13 cellular contexts compared by ENCODE assay signal in the genomic region with DNA sequence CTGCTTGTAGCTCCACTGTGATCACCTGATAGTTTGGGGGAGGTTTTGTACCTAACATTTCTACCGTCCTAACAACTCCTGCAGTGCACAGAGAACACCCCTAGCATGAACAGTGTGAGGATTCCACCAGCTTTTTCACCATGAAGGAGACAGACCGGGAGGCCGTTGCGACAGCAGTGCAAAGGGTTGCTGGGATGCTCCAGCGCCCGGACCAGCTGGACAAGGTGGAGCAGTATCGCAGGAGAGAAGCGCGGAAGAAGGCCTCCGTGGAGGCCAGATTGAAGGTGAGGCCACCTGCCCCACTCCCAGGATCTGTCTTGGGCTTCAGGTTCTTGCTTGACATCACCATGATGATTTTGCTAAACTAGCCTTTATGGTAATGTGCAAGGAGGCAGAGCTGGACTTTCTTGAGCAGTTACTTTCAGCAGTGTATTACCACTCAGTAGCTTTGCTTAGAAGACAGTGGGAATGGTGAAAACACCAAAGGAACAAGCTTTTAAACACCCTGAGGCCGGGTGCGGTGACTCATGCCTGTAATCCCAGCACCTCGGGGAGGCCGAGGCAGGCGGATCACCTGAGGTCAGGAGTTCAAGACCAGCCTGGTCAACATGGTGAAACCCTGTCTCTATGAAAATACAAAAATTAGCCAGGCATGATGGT. TPM values are rescaled to one million over a fixed set of nuclear protein-coding genes. Genes with fewer than 3 reads are reported as not detected.
DNase-seq lines count a peak whose midpoint lies in the region; ATAC-seq and TF ChIP-seq lines count a peak whose summit lies in the region.
"Had no signal": no experiment of that assay in that cellular context is flagged by ENCODE, and none has a peak within 500 bp of the region (broad histone marks: within the 10 kb centered on the region; RNA-seq: fewer than 3 reads in every experiment).

No MANE protein-coding gene starts in this region.

- CTCF ChIA-PET in HEK293 (lab: Yijun Ruan, JAX), result interaction anchor here (0.5 to 2.9 kb wide), 38 partner anchors 8 to 460 kb away, joined by 3 to 21 read pairs (median 3); no protein-coding TSS in a partner anchor

- H3K27ac ChIP-seq in HEK293 (ENCODE audit: extremely low read depth, low read depth, low read length) (no peak overlapping the region), suprapubic skin (no peak overlapping the region)
- H3K27ac ChIP-seq: esophagus muscularis mucosa, left lung, WERI-Rb-1 had no signal

- no peak for ATAC-seq in activated naive CD4-positive, alpha-beta T cell treated with anti-CD3 and anti-CD28 coated beads, Interleukin-2, amount 50 U/mL, for 72 hours

- H3K9me3 Mint-ChIP-seq in activated naive CD4-positive, alpha-beta T cell treated with anti-CD3 and anti-CD28 coated beads, Interleukin-2, amount 50 U/mL, for 72 hours, result no peaks in the 10 kb centered on the region

- no peak for DNase-seq in activated naive CD4-positive, alpha-beta T cell treated with anti-CD3 and anti-CD28 coated beads, Interleukin-2, amount 50 U/mL, for 72 hours (ENCODE audit: low spot score in 2 of 2)
- DNase-seq in activated naive CD4-positive, alpha-beta T cell treated with Interleukin-2 at 50 U/mL for 16 hours, result no peak
- DNase-seq in iris pigment epithelial cell (ENCODE audit: low read depth) (peak; percentile 20), suprapubic skin (ENCODE audit: low spot score in 2 of 2) (peak; percentile 47 to 53), medulla oblongata (ENCODE audit: extremely low spot score) (no peak), GOT3 (lab: John Stamatoyannopoulos, UW) (no peak), kidney tubule cell (ENCODE audit: low spot score) (no peak)
- DNase-seq: left lung; NCI-H524 treated with DMSO at 0.1 percent for 48 hours; stimulated activated naive CD4-positive, alpha-beta T cell treated with Interleukin-2 at 50 U/mL for 16 hours had no signal

- H3K36me3 ChIP-seq in HEK293 (ENCODE audit: control insufficient read depth in 2 of 2, insufficient read depth in 1 of 2, low read length in 2 of 2) (peaks cover 19 to 54% of the 10 kb centered on the region in 2 experiments), suprapubic skin (peaks cover 40% of the 10 kb centered on the region)

- H3K9me3 ChIP-seq in HEK293 (ENCODE audit: control insufficient read depth, insufficient read depth, low read depth, low read length), result no peaks in the 10 kb centered on the region
- no peaks in the 10 kb centered on the region for H3K9me3 ChIP-seq in suprapubic skin

- H3K27me3 ChIP-seq in suprapubic skin, result no peaks in the 10 kb centered on the region
- H3K27me3 ChIP-seq: esophagus muscularis mucosa, left lung had no signal

- no peak for TF ChIP-seq EP300 in suprapubic skin (IDR thresholded peaks at IDR 0.05)

- peaks cover 10% of the 10 kb centered on the region for H3K4me1 ChIP-seq in HEK293 (ENCODE audit: control insufficient read depth, insufficient read depth, low read length)
- peaks cover 37% of the 10 kb centered on the region for H3K4me1 ChIP-seq in suprapubic skin

- WGBS in suprapubic skin, result 76% methylated on average over 12 of the region's 15 CpGs

- POLR2A ChIA-PET in HEK293 (lab: Yijun Ruan, JAX), result interaction anchor here (1.0 to 1.6 kb wide), 5 partner anchors 26 to 447 kb away, joined by 3 to 7 read pairs (median 5); partner anchors contain the start of genes BRD9, CCDC127, SDHA and TRIP13

- peaks cover 42 to 53% of the 10 kb centered on the region in 2 donors for H3K36me3 Mint-ChIP-seq in activated naive CD4-positive, alpha-beta T cell treated with anti-CD3 and anti-CD28 coated beads, Interleukin-2, amount 50 U/mL, for 72 hours

- TF ChIP-seq POLR2A in suprapubic skin (IDR thresholded peaks at IDR 0.05), result no peak

- peak overlapping the region; percentile 10 to 90 for H3K27ac Mint-ChIP-seq in activated naive CD4-positive, alpha-beta T cell treated with anti-CD3 and anti-CD28 coated beads, Interleukin-2, amount 50 U/mL, for 72 hours

- no peak overlapping the region for H3K4me3 ChIP-seq in HEK293 (ENCODE audit: low read depth, low read length)
- no peak overlapping the region for H3K4me3 ChIP-seq in suprapubic skin
- H3K4me3 ChIP-seq: esophagus muscularis mucosa, left lung had no signal

- TF ChIP-seq CTCF in HEK293 (tag by site-specific recombination; IDR thresholded peaks at IDR 0.05), result no peak
- no peak for TF ChIP-seq CTCF in suprapubic skin (IDR thresholded peaks at IDR 0.05)

TF ChIP-seq in HEK293, 187 proteins besides CTCF, POLR2A, EP300 and RAD21:
- no peak for TF ChIP-seq ZFHX2 (tag by site-specific recombination; conservative IDR thresholded peaks at IDR 0.05)
- TF ChIP-seq ZNF221 (tag by site-specific recombination; IDR thresholded peaks at IDR 0.05; ENCODE audit: borderline replicate concordance), result no peak
- TF ChIP-seq ZNF664 (tag by site-specific recombination; IDR thresholded peaks at IDR 0.05), result 0 out of 2 replicates have a peak, but pooled peaks have one; percentile 8
- TF ChIP-seq, protein P1, sequence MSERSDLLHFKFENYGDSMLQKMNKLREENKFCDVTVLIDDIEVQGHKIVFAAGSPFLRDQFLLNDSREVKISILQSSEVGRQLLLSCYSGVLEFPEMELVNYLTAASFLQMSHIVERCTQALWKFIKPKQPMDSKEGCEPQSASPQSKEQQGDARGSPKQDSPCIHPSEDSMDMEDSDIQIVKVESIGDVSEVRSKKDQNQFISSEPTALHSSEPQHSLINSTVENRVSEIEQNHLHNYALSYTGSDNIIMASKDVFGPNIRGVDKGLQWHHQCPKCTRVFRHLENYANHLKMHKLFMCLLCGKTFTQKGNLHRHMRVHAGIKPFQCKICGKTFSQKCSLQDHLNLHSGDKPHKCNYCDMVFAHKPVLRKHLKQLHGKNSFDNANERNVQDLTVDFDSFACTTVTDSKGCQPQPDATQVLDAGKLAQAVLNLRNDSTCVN (tag by site-specific recombination; optimal IDR thresholded peaks at IDR 0.05), result peak; percentile 6
- TF ChIP-seq SP2 (tag by site-specific recombination; IDR thresholded peaks at IDR 0.05), result no peak
- no peak for TF ChIP-seq ZNF16 (tag by site-specific recombination; IDR thresholded peaks at IDR 0.05; ENCODE audit: low read depth)
- TF ChIP-seq ZNF155 (tag by site-specific recombination; IDR thresholded peaks at IDR 0.05), result no peak
TF ChIP-seq in HEK293: peak in this region for 2.

RNA-seq across cellular contexts. Expression of gene EXOC3, which starts 3.2 kb away (rescaled TPM):
- 100 to 1,000 TPM in 1 of 2 donors, 10 to 100 TPM in 1; 83.8 to 101 TPM for total RNA-seq in activated naive CD4-positive, alpha-beta T cell treated with anti-CD3 and anti-CD28 coated beads, Interleukin-2, amount 50 U/mL, for 72 hours
- total RNA-seq in suprapubic skin, result 100 to 1,000 TPM in 1 of 4 donors, 10 to 100 TPM in 3; 68.9 to 199 (median 83.4) TPM

Comparison
In these comparisons a context has a peak if more than half of its experiments do, and no peak if none do; other contexts are left out.
1. DNase-seq: peak in iris pigment epithelial cell (single experiment) and suprapubic skin (2 of 2); none in activated naive CD4-positive, alpha-beta T cell treated with anti-CD3 and anti-CD28 coated beads, Interleukin-2, amount 50 U/mL, for 72 hours (0 of 2), activated naive CD4-positive, alpha-beta T cell treated with Interleukin-2 at 50 U/mL for 16 hours (single experiment), medulla oblongata (single experiment), GOT3 (single experiment) and kidney tubule cell (single experiment).